ENCODE assay signal across 1 cellular context in the genomic region with DNA sequence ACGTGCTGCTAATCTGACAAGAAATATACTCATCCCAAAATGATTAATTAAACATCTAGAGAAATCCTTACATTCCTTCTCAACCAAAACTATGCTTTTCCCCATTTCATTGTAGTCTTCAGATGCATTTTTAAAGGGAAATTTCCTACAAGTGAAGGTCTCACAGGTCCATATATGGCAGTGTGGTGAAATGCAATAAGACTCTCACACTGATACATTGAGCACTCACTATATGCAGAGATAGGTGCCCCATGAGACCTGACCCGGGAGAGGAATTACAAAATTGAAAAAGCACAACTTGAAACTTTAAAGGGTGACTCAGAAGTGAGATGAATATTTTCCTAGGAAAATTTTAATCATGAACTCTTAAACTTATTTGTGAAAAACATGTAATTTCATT.
TF ChIP-seq lines count a peak whose summit lies in the region.

No MANE protein-coding gene starts in this region.

TF ChIP-seq in GM23338, 12 proteins besides CTCF, POLR2A, EP300 and RAD21 (continued from another document):
- TF ChIP-seq ZNF462 (CRISPR knock-in tag; IDR thresholded peaks at IDR 0.05) (no peak), ZNF331 (CRISPR knock-in tag; IDR thresholded peaks at IDR 0.05; ENCODE audit: low read depth) (no peak), EZH2 (IDR thresholded peaks at IDR 0.05; ENCODE audit: low read depth, unreplicated experiment) (no peak), NANOG (IDR thresholded peaks at IDR 0.05; ENCODE audit: borderline replicate concordance) (no peak), STAT1 (IDR thresholded peaks at IDR 0.05; ENCODE audit: unreplicated experiment) (no peak), JUNB (IDR thresholded peaks at IDR 0.05; ENCODE audit: unreplicated experiment) (no peak), ZNF114 (CRISPR knock-in tag; IDR thresholded peaks at IDR 0.05) (no peak)
TF ChIP-seq in GM23338: peak in this region for 0.
